Comparison of ENCODE assay signal across 10 cellular contexts in genomic region chr22:30308518-30309230, GRCh38. TPM values are rescaled to one million over a fixed set of nuclear protein-coding genes. Genes with fewer than 3 reads are reported as not detected.
DNase-seq lines count a peak whose midpoint lies in the region; ATAC-seq and TF ChIP-seq lines count a peak whose summit lies in the region.
"Had no signal": no experiment of that assay in that cellular context is flagged by ENCODE, and none has a peak within 500 bp of the region (broad histone marks: within the 10 kb centered on the region; RNA-seq: fewer than 3 reads in every experiment).

No MANE protein-coding gene starts in this region.

- H3K27me3 ChIP-seq in spleen (replicated peaks in 1 of 7): no peaks in the 10 kb centered on the region
- H3K27me3 ChIP-seq in neural progenitor cell: no peaks in the 10 kb centered on the region
- H3K27me3 ChIP-seq in right lobe of liver: no peaks in the 10 kb centered on the region

- peak overlapping the region; percentile 84 to 96 (median 85) for H3K27ac Mint-ChIP-seq in IgD-negative memory B cell
- peak overlapping the region; percentile 49 for H3K27ac Mint-ChIP-seq in chondrocyte (ENCODE audit: unreplicated experiment)
- no peak overlapping the region for H3K27ac Mint-ChIP-seq in neural progenitor cell

- ATAC-seq in activated CD4-positive, CD25-positive, alpha-beta regulatory T cell treated with anti-CD3 and anti-CD28 coated beads, Interleukin-2, amount 50 U/mL, for 24 hours: peak; percentile 76 to 80
- no peak for ATAC-seq in right lobe of liver
- ATAC-seq: Panc1 had no signal

- H3K9me3 ChIP-seq in spleen: no peaks in the 10 kb centered on the region
- H3K9me3 ChIP-seq in neural progenitor cell (ENCODE audit: low read depth): no peaks in the 10 kb centered on the region
- no peaks in the 10 kb centered on the region for H3K9me3 ChIP-seq in right lobe of liver

- intact Hi-C loops in spleen (cut with DNase I; ENCODE audit: low total_unique reads) (no loop called here), posterior cingulate gyrus (cut with DNase I) (no loop called here), right lobe of liver (cut with DNase I) (no loop called here)

- H3K27me3 Mint-ChIP-seq in IgD-negative memory B cell (peaks cover 1% of the 10 kb centered on the region), chondrocyte (ENCODE audit: low read depth) (no peaks in the 10 kb centered on the region), neural progenitor cell (ENCODE audit: insufficient read depth, low read depth) (peaks cover 2% of the 10 kb centered on the region)

- no peak for TF ChIP-seq CTCF in chondrocyte (IDR thresholded peaks at IDR 0.05)
- no peak for TF ChIP-seq CTCF in spleen (IDR thresholded peaks at IDR 0.05 in 8 of 11, conservative IDR thresholded peaks at IDR 0.05 in 3 of 11)
- no peak for TF ChIP-seq CTCF in neural progenitor cell (IDR thresholded peaks at IDR 0.05)
- no peak for TF ChIP-seq CTCF in right lobe of liver (IDR thresholded peaks at IDR 0.05)

- H3F3A ChIP-seq in neural progenitor cell (ENCODE audit: low read depth): no peaks in the 10 kb centered on the region

- no peak overlapping the region for H3K9ac ChIP-seq in neural progenitor cell

- H3K79me2 ChIP-seq in neural progenitor cell (ENCODE audit: low read depth): no peaks in the 10 kb centered on the region

- DNase-seq in activated CD4-positive, CD25-positive, alpha-beta regulatory T cell treated with anti-CD3 and anti-CD28 coated beads, Interleukin-2, amount 50 U/mL, for 72 hours: no peak
- DNase-seq in chondrocyte (ENCODE audit: low spot score) (no peak), spleen (no peak), posterior cingulate gyrus (no peak), neural progenitor cell (ENCODE audit: low spot score) (no peak), right lobe of liver (no peak)
- DNase-seq: 8988T had no signal

- H3K4me3 Mint-ChIP-seq in IgD-negative memory B cell (peak overlapping the region; percentile 18 to 84 (median 70)), chondrocyte (ENCODE audit: unreplicated experiment) (no peak overlapping the region), neural progenitor cell (no peak overlapping the region)

- H3K4me1 ChIP-seq in spleen (peaks cover 96 to 100% (median 99%) of the 10 kb centered on the region in 6 donors), neural progenitor cell (peaks cover 6% of the 10 kb centered on the region), right lobe of liver (peaks cover 2 to 84% (median 19%) of the 10 kb centered on the region in 4 donors)

- no peaks in the 10 kb centered on the region for H3K36me3 Mint-ChIP-seq in IgD-negative memory B cell
- no peaks in the 10 kb centered on the region for H3K36me3 Mint-ChIP-seq in chondrocyte (ENCODE audit: low read depth)
- H3K36me3 Mint-ChIP-seq in neural progenitor cell: no peaks in the 10 kb centered on the region

- H3K9me3 Mint-ChIP-seq in IgD-negative memory B cell (no peaks in the 10 kb centered on the region), chondrocyte (ENCODE audit: low read depth) (no peaks in the 10 kb centered on the region), neural progenitor cell (no peaks in the 10 kb centered on the region)

- no peak overlapping the region for H3K4me2 ChIP-seq in neural progenitor cell

- peaks cover 74 to 87% (median 76%) of the 10 kb centered on the region in 3 donors for H3K4me1 Mint-ChIP-seq in IgD-negative memory B cell
- peaks cover 73% of the 10 kb centered on the region for H3K4me1 Mint-ChIP-seq in chondrocyte (ENCODE audit: low read depth)
- peaks cover 6% of the 10 kb centered on the region for H3K4me1 Mint-ChIP-seq in neural progenitor cell

- no peak overlapping the region for H2AFZ ChIP-seq in neural progenitor cell (replicated peaks)

- H4K20me1 ChIP-seq in neural progenitor cell (ENCODE audit: low read depth): peaks cover 2% of the 10 kb centered on the region

- 59 to 66% (median 63%) methylated on average over 5 of the region's 5 CpGs for WGBS in spleen, 5 donors
- 67% methylated on average over 3 of the region's 5 CpGs for WGBS in right lobe of liver (ENCODE audit: insufficient coverage, low coverage, low lambda C conversion rate, missing lambda C conversion rate)

- TF ChIP-seq POLR2A in spleen (IDR thresholded peaks at IDR 0.05) (no peak), right lobe of liver (IDR thresholded peaks at IDR 0.05) (no peak)

- no peak overlapping the region for H3K4me3 ChIP-seq in spleen
- no peak overlapping the region for H3K4me3 ChIP-seq in neural progenitor cell
- H3K4me3 ChIP-seq in right lobe of liver: no peak overlapping the region

- H3K36me3 ChIP-seq in spleen (peaks cover 0 to 8% (median 0%) of the 10 kb centered on the region in 6 donors), neural progenitor cell (no peaks in the 10 kb centered on the region), right lobe of liver (peaks cover 0 to 2% (median 0%) of the 10 kb centered on the region in 4 donors)

- H3K27ac ChIP-seq in spleen: peak overlapping the region; percentile 68 to 94 (median 88)
- no peak overlapping the region for H3K27ac ChIP-seq in neural progenitor cell
- no peak overlapping the region for H3K27ac ChIP-seq in right lobe of liver

RNA-seq across cellular contexts. Expression of gene TBC1D10A, which starts 18.1 kb away (rescaled TPM):
- polyA plus RNA-seq in IgD-negative memory B cell (44.0 TPM), spleen (10 to 100 TPM; 21.1 to 37.4 (median 22.1) TPM)
- total RNA-seq in chondrocyte (24.3 to 28.0 TPM (median 26.9 TPM) in 3 replicates), spleen (10 to 100 TPM; 26.8 to 46.4 (median 34.3) TPM), neural progenitor cell (ENCODE audit: low replicate concordance) (6.2 and 10.2 TPM in 2 replicates), right lobe of liver (10 to 100 TPM in 3 of 6 experiments, 1 to 10 TPM in 3; 6.6 to 12.6 (median 10.0) TPM)

RNA-seq across cellular contexts. Expression of gene CASTOR1, which starts 19.4 kb away (rescaled TPM):
- 15.7 TPM for polyA plus RNA-seq in IgD-negative memory B cell
- total RNA-seq in chondrocyte: 12.1 to 18.9 TPM (median 17.0 TPM) in 3 replicates
- 10 to 100 TPM in 5 of 7 donors, 1 to 10 TPM in 2; 7.4 to 18.9 (median 14.6) TPM for total RNA-seq in spleen
- 10 to 100 TPM in 2 of 3 donors, 1 to 10 TPM in 1; 5.6 to 12.8 (median 12.0) TPM for polyA plus RNA-seq in spleen
- total RNA-seq in neural progenitor cell (ENCODE audit: low replicate concordance): 6.2 and 23.1 TPM in 2 replicates
- 1 to 10 TPM in 5 of 6 experiments, under 1 TPM in 1; 0.86 to 8.6 (median 4.0) TPM for total RNA-seq in right lobe of liver

RNA-seq across cellular contexts. Expression of gene OSM, which starts 42.0 kb away (rescaled TPM):
- polyA plus RNA-seq in IgD-negative memory B cell: 0.79 TPM
- total RNA-seq in chondrocyte: not detected in 3 replicates
- 10 to 100 TPM in 2 of 7 donors, 1 to 10 TPM in 5; 2.1 to 16.8 (median 4.5) TPM for total RNA-seq in spleen
- polyA plus RNA-seq in spleen: 1 to 10 TPM; 1.2 to 2.1 (median 1.7) TPM
- total RNA-seq in neural progenitor cell (ENCODE audit: low replicate concordance): not detected in 2 replicates
- under 1 TPM in 4 of 6 experiments, not detected in 2; 0.10 to 0.75 (median 0.19) TPM for total RNA-seq in right lobe of liver

RNA-seq across cellular contexts. Expression of gene SF3A1, which starts 48.0 kb away (rescaled TPM):
- 120 TPM for polyA plus RNA-seq in IgD-negative memory B cell
- total RNA-seq in chondrocyte: 110 to 127 TPM (median 115 TPM) in 3 replicates
- total RNA-seq in spleen: 100 to 1,000 TPM; 154 to 223 (median 182) TPM
- polyA plus RNA-seq in spleen: 10 to 100 TPM; 14.9 to 22.8 (median 16.1) TPM
- 29.2 and 48.4 TPM in 2 replicates for total RNA-seq in neural progenitor cell (ENCODE audit: low replicate concordance)
- 10 to 100 TPM; 42.6 to 72.8 (median 66.5) TPM for total RNA-seq in right lobe of liver

RNA-seq across cellular contexts. Expression of gene CCDC157, which starts 48.1 kb away (rescaled TPM):
- 1.6 TPM for polyA plus RNA-seq in IgD-negative memory B cell
- total RNA-seq in chondrocyte: 2.1 to 3.1 TPM (median 2.3 TPM) in 3 replicates
- 1 to 10 TPM; 2.1 to 8.1 (median 3.5) TPM for total RNA-seq in spleen
- 1 to 10 TPM; 2.5 to 4.6 (median 3.9) TPM for polyA plus RNA-seq in spleen
- 3.7 and 11.1 TPM in 2 replicates for total RNA-seq in neural progenitor cell (ENCODE audit: low replicate concordance)
- total RNA-seq in right lobe of liver: 1 to 10 TPM in 3 of 6 experiments, under 1 TPM in 3; 0.54 to 2.9 (median 0.86) TPM

Comparison
In these comparisons a context has a peak if more than half of its experiments do, and no peak if none do; other contexts are left out.
1. ATAC-seq: peak in activated CD4-positive, CD25-positive, alpha-beta regulatory T cell treated with anti-CD3 and anti-CD28 coated beads, Interleukin-2, amount 50 U/mL, for 24 hours (2 of 2); none in right lobe of liver (0 of 4).
2. H3K4me3 Mint-ChIP-seq: peak in IgD-negative memory B cell (4 of 4); none in chondrocyte (single experiment) and neural progenitor cell (single experiment).
3. H3K27ac ChIP-seq: peak in spleen (8 of 8); none in neural progenitor cell (single experiment) and right lobe of liver (0 of 3).